8 cellular contexts compared by ENCODE assay signal in the genomic region with DNA sequence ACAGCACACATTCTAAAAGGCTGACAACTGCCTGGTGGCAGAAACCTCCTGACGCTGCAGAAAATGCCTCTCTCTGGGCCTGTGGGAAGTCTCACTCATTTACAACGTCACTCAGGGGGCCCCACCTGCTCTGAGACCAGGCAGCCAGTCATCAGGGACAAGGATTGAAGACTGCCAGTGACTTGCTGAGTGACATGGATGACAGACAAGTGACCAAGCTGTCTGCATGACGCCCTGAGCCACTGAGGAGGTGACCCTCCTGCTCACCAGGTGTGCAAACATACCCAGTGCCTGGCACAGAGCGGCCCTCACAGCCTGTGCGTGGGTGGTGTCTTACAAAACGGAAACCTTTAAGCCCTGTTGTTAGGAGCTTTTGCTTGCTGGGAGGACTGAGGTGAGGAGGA.
DNase-seq lines count a peak whose midpoint lies in the region; ATAC-seq lines count a peak whose summit lies in the region.

No MANE protein-coding gene starts in this region.

- no peaks in the 10 kb centered on the region for H3K27me3 Mint-ChIP-seq in T-helper 17 cell

- H3K9me3 ChIP-seq in T-helper 17 cell (ENCODE audit: control insufficient read depth, low read length, poor library complexity, severe bottlenecking), result no peaks in the 10 kb centered on the region

- no peak for DNase-seq in T-helper 17 cell
- peak; percentile 75 for DNase-seq in cerebellar cortex (ENCODE audit: low spot score)
- DNase-seq in stimulated activated effector memory CD8-positive, alpha-beta T cell treated with anti-CD3 and anti-CD28 coated beads, Interleukin-12 subunit alpha, Interleukin-12 subunit beta, amount 100 ng/mL, for 72 hours (ENCODE audit: low spot score in 2 of 2), result peak; percentile 4 to 53
- DNase-seq in NCI-H524 (lab: John Stamatoyannopoulos, UW), result no peak
- DNase-seq in superior temporal gyrus (ENCODE audit: extremely low spot score), result no peak

- no peaks in the 10 kb centered on the region for H3K36me3 Mint-ChIP-seq in T-helper 17 cell (ENCODE audit: low read depth)
- H3K36me3 Mint-ChIP-seq in stimulated activated effector memory CD8-positive, alpha-beta T cell treated with anti-CD3 and anti-CD28 coated beads, Interleukin-12 subunit alpha, Interleukin-12 subunit beta, amount 100 ng/mL, for 72 hours, result peaks cover 5% of the 10 kb centered on the region

- peak overlapping the region; percentile 83 for H3K27ac Mint-ChIP-seq in T-helper 17 cell
- H3K27ac Mint-ChIP-seq in stimulated activated effector memory CD8-positive, alpha-beta T cell treated with anti-CD3 and anti-CD28 coated beads, Interleukin-12 subunit alpha, Interleukin-12 subunit beta, amount 100 ng/mL, for 72 hours, result peak overlapping the region; percentile 91

- peak; percentile 75 for ATAC-seq in HG02571 (IDR thresholded peaks at IDR 0.05; ENCODE audit: unreplicated experiment)
- ATAC-seq in T-helper 17 cell, result peak; percentile 77
- peak; percentile 85 for ATAC-seq in stimulated activated effector memory CD8-positive, alpha-beta T cell treated with anti-CD3 and anti-CD28 coated beads, Interleukin-12 subunit alpha, Interleukin-12 subunit beta, amount 100 ng/mL, for 72 hours
- ATAC-seq in HG03439 (IDR thresholded peaks at IDR 0.05; ENCODE audit: unreplicated experiment), result no peak
- no peak for ATAC-seq in GM18868 (IDR thresholded peaks at IDR 0.05; ENCODE audit: unreplicated experiment)

- H3K4me1 Mint-ChIP-seq in T-helper 17 cell, result peaks cover 35% of the 10 kb centered on the region
- peaks cover 23% of the 10 kb centered on the region for H3K4me1 Mint-ChIP-seq in stimulated activated effector memory CD8-positive, alpha-beta T cell treated with anti-CD3 and anti-CD28 coated beads, Interleukin-12 subunit alpha, Interleukin-12 subunit beta, amount 100 ng/mL, for 72 hours

- peak overlapping the region; percentile 43 for H3K4me3 Mint-ChIP-seq in T-helper 17 cell
- peak overlapping the region; percentile 53 for H3K4me3 Mint-ChIP-seq in stimulated activated effector memory CD8-positive, alpha-beta T cell treated with anti-CD3 and anti-CD28 coated beads, Interleukin-12 subunit alpha, Interleukin-12 subunit beta, amount 100 ng/mL, for 72 hours

- no peaks in the 10 kb centered on the region for H3K9me3 Mint-ChIP-seq in stimulated activated effector memory CD8-positive, alpha-beta T cell treated with anti-CD3 and anti-CD28 coated beads, Interleukin-12 subunit alpha, Interleukin-12 subunit beta, amount 100 ng/mL, for 72 hours

Comparison
In these comparisons a context has a peak if more than half of its experiments do, and no peak if none do; other contexts are left out.
1. ATAC-seq: peak in HG02571 (single experiment), T-helper 17 cell (single experiment) and stimulated activated effector memory CD8-positive, alpha-beta T cell treated with anti-CD3 and anti-CD28 coated beads, Interleukin-12 subunit alpha, Interleukin-12 subunit beta, amount 100 ng/mL, for 72 hours (single experiment); none in HG03439 (single experiment) and GM18868 (single experiment).
2. DNase-seq: peak in cerebellar cortex (single experiment) and stimulated activated effector memory CD8-positive, alpha-beta T cell treated with anti-CD3 and anti-CD28 coated beads, Interleukin-12 subunit alpha, Interleukin-12 subunit beta, amount 100 ng/mL, for 72 hours (2 of 2); none in T-helper 17 cell (0 of 3), NCI-H524 (0 of 2) and superior temporal gyrus (single experiment).